1 cellular context compared by ENCODE assay signal in the genomic region with DNA sequence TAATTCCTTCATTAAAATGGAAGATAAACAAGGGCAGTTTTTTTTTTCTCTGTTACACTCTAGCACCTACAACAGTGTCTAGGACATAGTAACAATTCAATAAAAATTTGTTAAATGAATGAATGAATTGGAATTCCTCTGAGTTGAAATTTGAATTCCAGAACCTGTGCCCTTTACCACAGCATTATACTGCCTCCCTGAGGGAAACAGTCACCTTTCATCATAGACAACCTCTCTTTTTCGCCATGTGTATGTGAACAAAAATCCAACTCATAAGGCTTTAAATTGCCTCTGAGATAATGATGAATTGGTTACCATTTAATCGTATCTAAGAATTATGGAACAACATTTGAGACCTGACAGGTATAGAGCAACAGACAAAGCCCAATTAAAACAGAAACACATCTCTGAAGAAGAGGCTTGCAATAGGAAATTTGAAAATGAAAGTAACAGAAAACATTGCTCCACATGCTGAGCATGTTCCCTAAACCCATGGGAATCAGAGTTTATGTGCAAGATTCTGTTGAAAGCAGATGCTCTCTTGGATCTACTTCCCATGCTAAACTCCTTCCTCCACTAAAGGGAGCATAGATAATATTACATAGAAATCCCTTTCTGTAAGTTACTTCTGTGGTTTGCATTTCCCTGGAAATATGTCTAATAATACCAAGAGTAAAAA.
TF ChIP-seq lines count a peak whose summit lies in the region.

No MANE protein-coding gene starts in this region.

TF ChIP-seq in IMR-90, 13 proteins besides CTCF, POLR2A, EP300 and RAD21 (continued from another document):
- TF ChIP-seq RCOR1 (IDR thresholded peaks at IDR 0.05; ENCODE audit: insufficient replicate concordance, low read length) (no peak), CHD1 (IDR thresholded peaks at IDR 0.05; ENCODE audit: low read depth, low read length) (no peak), BHLHE40 (IDR thresholded peaks at IDR 0.05; ENCODE audit: low read depth, low read length) (no peak)
TF ChIP-seq in IMR-90: peak in this region for 0.
